ENCODE assay signal across 10 cellular contexts in the genomic region with DNA sequence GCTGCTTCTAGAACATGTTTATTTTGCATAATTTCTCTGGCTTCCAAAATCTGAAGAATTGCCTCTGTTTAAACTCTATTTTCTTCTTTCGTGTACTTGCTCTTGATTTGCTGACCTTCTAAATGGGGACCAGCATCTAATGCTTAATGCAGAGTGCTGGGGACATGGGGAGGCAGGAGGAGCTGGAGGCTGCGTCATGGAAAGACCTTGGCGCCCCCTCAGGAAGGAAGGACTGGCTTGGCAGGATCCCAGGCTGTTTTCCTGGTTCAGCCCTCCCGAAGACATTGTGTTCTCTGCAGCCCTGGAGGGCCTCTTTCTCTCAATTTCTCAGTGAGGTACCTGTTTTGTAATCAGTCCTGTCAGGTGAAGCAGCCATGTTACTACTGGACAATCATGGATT. TPM values are rescaled to one million over a fixed set of nuclear protein-coding genes. Genes with fewer than 3 reads are reported as not detected.
DNase-seq lines count a peak whose midpoint lies in the region; ATAC-seq, FAIRE-seq and TF ChIP-seq lines count a peak whose summit lies in the region.
"Had no signal": no experiment of that assay in that cellular context is flagged by ENCODE, and none has a peak within 500 bp of the region (broad histone marks: within the 10 kb centered on the region; RNA-seq: fewer than 3 reads in every experiment).

No MANE protein-coding gene starts in this region.

- FAIRE-seq in RCC 7860 (lab: Jason Lieb, UNC) = no peak
- FAIRE-seq: endometrium had no signal

- DNase-seq in Daoy (ENCODE audit: low read depth) (peak; percentile 25), RWPE1 (ENCODE audit: low spot score) (no peak), fibroblast of pulmonary artery (ENCODE audit: low read depth) (peak; percentile 92), posterior vena cava (ENCODE audit: low spot score) (peak; percentile 93), germinal center (ENCODE audit: low spot score) (no peak), KG1 (lab: John Stamatoyannopoulos, UW) (no peak), RCC 7860 (ENCODE audit: low spot score) (no peak)

- POLR2A ChIA-PET in RWPE1 (lab: Yijun Ruan, JAX; ENCODE audit: low non-redundant PET) = no interaction called here

- no peak for ATAC-seq in HG02973 (IDR thresholded peaks at IDR 0.05; ENCODE audit: unreplicated experiment)

- no peak overlapping the region for H3K4me3 ChIP-seq in fibroblast of pulmonary artery (replicated peaks; ENCODE audit: low read depth, low read length)

- CTCF ChIA-PET in RWPE1 (lab: Yijun Ruan, JAX) = no interaction called here

- intact Hi-C loops in posterior vena cava (cut with DNase I) = no loop called here

- peak overlapping the region; percentile 61 for H3K27ac ChIP-seq in RWPE1

- TF ChIP-seq CTCF in RWPE1 (conservative IDR thresholded peaks at IDR 0.05; ENCODE audit: low read depth) (no peak), fibroblast of pulmonary artery (IDR thresholded peaks at IDR 0.05; ENCODE audit: low read length, missing control alignments) (no peak)

RNA-seq across cellular contexts. Expression of a gene that starts 5.5 kb away (rescaled TPM):
- 5.8 and 23.5 TPM in 2 replicates for total RNA-seq in Daoy (2014; rRNA removed; shearing (Covaris generic))
- 10 to 100 TPM; 37.3 to 37.5 TPM for total RNA-seq in posterior vena cava

RNA-seq across cellular contexts. Expression of a gene that starts 45.7 kb away (rescaled TPM):
- total RNA-seq in Daoy (2014; rRNA removed; shearing (Covaris generic)) = not detected in 2 replicates
- 10 to 100 TPM; 27.3 to 50.2 TPM for total RNA-seq in posterior vena cava
- total RNA-seq: H4 had no signal

Comparison
In these comparisons a context has a peak if more than half of its experiments do, and no peak if none do; other contexts are left out.
1. DNase-seq: peak in Daoy (single experiment), fibroblast of pulmonary artery (single experiment) and posterior vena cava (single experiment); none in RWPE1 (single experiment), germinal center (single experiment), KG1 (single experiment) and RCC 7860 (single experiment).
2. RNA of a gene that starts 45.7 kb away (total RNA-seq): 27.3 to 50.2 TPM in posterior vena cava; not detected in Daoy; every median in the first group is over 10 times any median in the second.